In genomic region chr6:32622545-32623401, GRCh38 we compare ENCODE assay signal across 8 cellular contexts. TPM values are rescaled to one million over a fixed set of nuclear protein-coding genes. Genes with fewer than 3 reads are reported as not detected.
DNase-seq lines count a peak whose midpoint lies in the region; ATAC-seq and TF ChIP-seq lines count a peak whose summit lies in the region.

No MANE protein-coding gene starts in this region.

- peaks cover 0 to 6% (median 0%) of the 10 kb centered on the region in 3 donors for H3K27me3 Mint-ChIP-seq in CD14-positive monocyte (ENCODE audit: low read depth in 3 of 3)
- H3K27me3 Mint-ChIP-seq in activated naive CD8-positive, alpha-beta T cell treated with anti-CD3 and anti-CD28 coated beads, Interleukin-2, amount 50 U/mL, for 24 hours = no peaks in the 10 kb centered on the region
- no peaks in the 10 kb centered on the region for H3K27me3 Mint-ChIP-seq in stimulated activated naive CD8-positive, alpha-beta T cell treated with anti-CD3 and anti-CD28 coated beads, Interleukin-15, amount 100 ng/mL, for 72 hours

- H3K36me3 Mint-ChIP-seq in CD14-positive monocyte = peaks cover 0 to 6% of the 10 kb centered on the region in 2 donors
- H3K36me3 Mint-ChIP-seq in activated naive CD8-positive, alpha-beta T cell treated with anti-CD3 and anti-CD28 coated beads, Interleukin-2, amount 50 U/mL, for 24 hours (ENCODE audit: low read depth) = no peaks in the 10 kb centered on the region

- DNase-seq in CD14-positive monocyte (ENCODE audit: low spot score) (peak; percentile 70), RPMI7951 (ENCODE audit: low read depth) (peak; percentile 16), kidney glomerular epithelial cell (lab: John Stamatoyannopoulos, UW) (peak; percentile 61), NCI-H2081 (lab: John Stamatoyannopoulos, UW) (no peak)
- DNase-seq in activated naive CD8-positive, alpha-beta T cell treated with anti-CD3 and anti-CD28 coated beads, Interleukin-2, amount 50 U/mL, for 24 hours = peak; percentile 48
- peak; percentile 48 to 79 for DNase-seq in stimulated activated naive CD8-positive, alpha-beta T cell treated with anti-CD3 and anti-CD28 coated beads, Interleukin-15, amount 100 ng/mL, for 72 hours

- intact Hi-C loops in CD14-positive monocyte (cut with micrococcal nuclease) = no loop called here

- peak overlapping the region; percentile 63 to 76 for H3K4me3 Mint-ChIP-seq in CD14-positive monocyte
- H3K4me3 Mint-ChIP-seq in activated naive CD8-positive, alpha-beta T cell treated with anti-CD3 and anti-CD28 coated beads, Interleukin-2, amount 50 U/mL, for 24 hours = peak overlapping the region; percentile 42
- peak overlapping the region; percentile 50 to 67 for H3K4me3 Mint-ChIP-seq in stimulated activated naive CD8-positive, alpha-beta T cell treated with anti-CD3 and anti-CD28 coated beads, Interleukin-15, amount 100 ng/mL, for 72 hours

- peak; percentile 74 for TF ChIP-seq CTCF in CD14-positive monocyte (IDR thresholded peaks at IDR 0.05)

- H3K4me1 Mint-ChIP-seq in CD14-positive monocyte = peaks cover 51% of the 10 kb centered on the region
- peaks cover 58% of the 10 kb centered on the region for H3K4me1 Mint-ChIP-seq in activated naive CD8-positive, alpha-beta T cell treated with anti-CD3 and anti-CD28 coated beads, Interleukin-2, amount 50 U/mL, for 24 hours
- peaks cover 47% of the 10 kb centered on the region for H3K4me1 Mint-ChIP-seq in stimulated activated naive CD8-positive, alpha-beta T cell treated with anti-CD3 and anti-CD28 coated beads, Interleukin-15, amount 100 ng/mL, for 72 hours

- H3K9me3 Mint-ChIP-seq in CD14-positive monocyte = peaks cover 0 to 7% (median under 1%) of the 10 kb centered on the region in 7 donors
- peaks cover 3% of the 10 kb centered on the region for H3K9me3 Mint-ChIP-seq in activated naive CD8-positive, alpha-beta T cell treated with anti-CD3 and anti-CD28 coated beads, Interleukin-2, amount 50 U/mL, for 24 hours
- H3K9me3 Mint-ChIP-seq in stimulated activated naive CD8-positive, alpha-beta T cell treated with anti-CD3 and anti-CD28 coated beads, Interleukin-15, amount 100 ng/mL, for 72 hours = peaks cover 5 to 9% of the 10 kb centered on the region in 2 donors

- H3K27ac Mint-ChIP-seq in CD14-positive monocyte = peak overlapping the region; percentile 97 to 99 (median 98)
- H3K27ac Mint-ChIP-seq in activated naive CD8-positive, alpha-beta T cell treated with anti-CD3 and anti-CD28 coated beads, Interleukin-2, amount 50 U/mL, for 24 hours = peak overlapping the region; percentile 88
- H3K27ac Mint-ChIP-seq in stimulated activated naive CD8-positive, alpha-beta T cell treated with anti-CD3 and anti-CD28 coated beads, Interleukin-15, amount 100 ng/mL, for 72 hours = peak overlapping the region; percentile 89 to 93

- peak; percentile 69 for ATAC-seq in GM19025 (IDR thresholded peaks at IDR 0.05; ENCODE audit: low read depth, unreplicated experiment)
- peak; percentile 63 for ATAC-seq in HG03066 (IDR thresholded peaks at IDR 0.05; ENCODE audit: low read depth, unreplicated experiment)
- peak; percentile 95 for ATAC-seq in activated naive CD8-positive, alpha-beta T cell treated with anti-CD3 and anti-CD28 coated beads, Interleukin-2, amount 50 U/mL, for 24 hours
- peak; percentile 95 for ATAC-seq in stimulated activated naive CD8-positive, alpha-beta T cell treated with anti-CD3 and anti-CD28 coated beads, Interleukin-15, amount 100 ng/mL, for 72 hours

RNA-seq across cellular contexts. Expression of gene HLA-DQA1, which starts 14.4 kb away (rescaled TPM):
- 100 to 1,000 TPM in 1 of 2 donors, 10 to 100 TPM in 1; 98.1 to 191 TPM for polyA plus RNA-seq in CD14-positive monocyte
- total RNA-seq in RPMI7951 (2014; rRNA removed; shearing (Covaris generic)) = not detected in 2 replicates

RNA-seq across cellular contexts. Expression of gene HLA-DRB1, which starts 33.1 kb away (rescaled TPM):
- 1,000 to 10,000 TPM; 2,645 to 2,792 TPM for polyA plus RNA-seq in CD14-positive monocyte
- total RNA-seq in RPMI7951 (2014; rRNA removed; shearing (Covaris generic)) = 4.7 and 5.5 TPM in 2 replicates

RNA-seq across cellular contexts. Expression of gene HLA-DQB1, which starts 43.7 kb away (rescaled TPM):
- polyA plus RNA-seq in CD14-positive monocyte = 100 to 1,000 TPM; 246 to 638 TPM
- total RNA-seq in RPMI7951 (2014; rRNA removed; shearing (Covaris generic)) = not detected in 2 replicates

Comparison
In these comparisons a context has a peak if more than half of its experiments do, and no peak if none do; other contexts are left out.
1. DNase-seq: peak in CD14-positive monocyte (single experiment), RPMI7951 (single experiment), activated naive CD8-positive, alpha-beta T cell treated with anti-CD3 and anti-CD28 coated beads, Interleukin-2, amount 50 U/mL, for 24 hours (single experiment), kidney glomerular epithelial cell (single experiment) and stimulated activated naive CD8-positive, alpha-beta T cell treated with anti-CD3 and anti-CD28 coated beads, Interleukin-15, amount 100 ng/mL, for 72 hours (2 of 2); none in NCI-H2081 (0 of 2).
2. Peak in every context shown above with its lines, with median percentiles within 50 percentile points of each other: H3K27ac Mint-ChIP-seq, H3K4me3 Mint-ChIP-seq and ATAC-seq.